ENCODE assay signal across 8 cellular contexts in the genomic region with DNA sequence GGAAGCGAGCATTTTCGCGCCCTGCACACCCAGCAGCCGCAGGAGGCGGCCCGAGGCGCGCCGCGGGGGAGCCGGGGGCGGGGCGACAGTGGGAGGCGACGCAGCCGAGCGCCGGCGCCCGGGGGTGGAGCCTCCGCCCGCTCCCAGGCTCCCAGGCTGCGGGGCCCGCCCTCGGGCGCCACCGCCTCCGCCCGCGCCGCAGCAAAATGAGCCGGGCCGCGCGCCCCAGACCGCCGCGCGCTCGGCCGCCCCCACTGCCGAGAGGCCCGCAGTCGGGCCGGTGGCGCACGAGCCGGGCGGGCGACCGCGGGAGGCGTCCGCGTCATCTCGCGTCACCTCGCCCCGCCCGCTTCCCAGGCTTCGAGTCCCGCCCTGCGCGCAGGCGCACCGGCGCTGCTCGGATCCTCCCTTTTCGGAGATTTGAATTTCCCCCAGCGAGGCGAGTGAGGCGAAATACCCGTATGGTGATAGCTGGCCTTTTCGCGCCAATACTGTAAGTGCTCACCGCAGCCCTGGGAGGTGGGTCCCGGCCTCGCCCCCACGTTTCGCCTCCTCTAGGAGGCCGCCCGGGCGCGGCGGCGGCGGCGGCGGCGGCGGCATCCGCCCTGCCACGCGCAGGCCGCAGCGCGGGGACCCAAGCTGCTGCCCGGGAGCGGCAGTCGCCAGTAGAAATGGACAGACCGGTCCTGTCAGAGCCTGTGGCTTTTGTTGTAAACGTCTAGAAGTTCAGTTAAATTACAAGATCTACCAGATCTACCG. TPM values are rescaled to one million over a fixed set of nuclear protein-coding genes. Genes with fewer than 3 reads are reported as not detected.
DNase-seq lines count a peak whose midpoint lies in the region; ATAC-seq, FAIRE-seq and TF ChIP-seq lines count a peak whose summit lies in the region.

A gene with protein sequence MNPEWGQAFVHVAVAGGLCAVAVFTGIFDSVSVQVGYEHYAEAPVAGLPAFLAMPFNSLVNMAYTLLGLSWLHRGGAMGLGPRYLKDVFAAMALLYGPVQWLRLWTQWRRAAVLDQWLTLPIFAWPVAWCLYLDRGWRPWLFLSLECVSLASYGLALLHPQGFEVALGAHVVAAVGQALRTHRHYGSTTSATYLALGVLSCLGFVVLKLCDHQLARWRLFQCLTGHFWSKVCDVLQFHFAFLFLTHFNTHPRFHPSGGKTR (plus strand): TSS at position 387 of the 759 bp plus-strand sequence. CDS start 9,309 bp downstream, outside the sequence.

- peak within 1 kb of the TSS; percentile 98 to 100 (median 100) for H3K27ac Mint-ChIP-seq in immature natural killer cell

- no peak for TF ChIP-seq CTCF in WI38 (IDR thresholded peaks at IDR 0.05; ENCODE audit: low read depth, low read length)
- no peak for TF ChIP-seq CTCF in bronchial epithelial cell (IDR thresholded peaks at IDR 0.05; ENCODE audit: insufficient read depth, low read length, severe bottlenecking)

- peak; percentile 95 for DNase-seq in AG08396 (ENCODE audit: low spot score)
- peak; percentile 97 for DNase-seq in NCI-H2227 (lab: John Stamatoyannopoulos, UW; ENCODE audit: unreplicated experiment)
- peak; percentile 59 for DNase-seq in bronchial epithelial cell (ENCODE audit: low read depth)
- peak; percentile 91 to 95 (median 94) for DNase-seq in immature natural killer cell
- DNase-seq in smooth muscle cell of the brain vasculature (ENCODE audit: low read depth, low spot score) = peak; percentile 70

- H3K36me3 ChIP-seq in bronchial epithelial cell (ENCODE audit: control insufficient read depth, insufficient read depth, low read length) = no peaks in the 10 kb centered on the region

- no peaks in the 10 kb centered on the region for H3K36me3 Mint-ChIP-seq in immature natural killer cell

- H3K4me3 Mint-ChIP-seq in immature natural killer cell = peak within 1 kb of the TSS; percentile 98 to 100 (median 100)

- H3K27me3 Mint-ChIP-seq in immature natural killer cell (ENCODE audit: low read depth in 3 of 3) = peaks cover 15 to 22% (median 21%) of the 10 kb centered on the region in 3 donors

- H3K4me3 ChIP-seq in WI38 (ENCODE audit: low read depth, low read length) = peak within 1 kb of the TSS; percentile 95
- peak within 1 kb of the TSS; percentile 80 for H3K4me3 ChIP-seq in bronchial epithelial cell (ENCODE audit: low read depth, low read length)

- peaks cover 0 to 2% (median 0%) of the 10 kb centered on the region in 6 donors for H3K9me3 Mint-ChIP-seq in immature natural killer cell

- H3K27me3 ChIP-seq in bronchial epithelial cell (ENCODE audit: control insufficient read depth, insufficient read depth, low read length) = no peaks in the 10 kb centered on the region

- FAIRE-seq in bronchial epithelial cell (lab: Jason Lieb, UNC) = no peak

- H3K4me1 Mint-ChIP-seq in immature natural killer cell = peaks cover 37 to 51% of the 10 kb centered on the region in 2 donors

- peak; percentile 45 for ATAC-seq in GM19025 (IDR thresholded peaks at IDR 0.05; ENCODE audit: low read depth, unreplicated experiment)
- ATAC-seq in HG03196 (IDR thresholded peaks at IDR 0.05; ENCODE audit: unreplicated experiment) = peak; percentile 38

RNA-seq across cellular contexts. Expression of the gene that starts here (rescaled TPM):
- 4.0 and 5.3 TPM in 2 replicates for total RNA-seq in bronchial epithelial cell
- polyA plus RNA-seq in immature natural killer cell = 10 to 100 TPM in 1 of 3 donors, 1 to 10 TPM in 2; 4.1 to 17.5 (median 5.2) TPM

Comparison
In these comparisons a context has a peak if more than half of its experiments do, and no peak if none do; other contexts are left out.
1. Peak in every context shown above with its lines: DNase-seq, ATAC-seq and H3K4me3 ChIP-seq.